1 cellular context compared by ENCODE assay signal in genomic region chr20:44714701-44715494, GRCh38.
TF ChIP-seq lines count a peak whose summit lies in the region.

CCN5 (plus strand) TSS chr20:44715369; CDS start chr20:44715391, 22 bp downstream.

TF ChIP-seq in HepG2, 621 proteins besides CTCF, POLR2A, EP300 and RAD21 (continued from another document):
- TF ChIP-seq ARID4A (CRISPR knock-in tag; IDR thresholded peaks at IDR 0.05; ENCODE audit: borderline replicate concordance) (peak; percentile 29; the same call in 1 of the 2 replicates), ZNF687 (CRISPR knock-in tag; IDR thresholded peaks at IDR 0.05) (peak; percentile 47), ZMYM4 (CRISPR knock-in tag; IDR thresholded peaks at IDR 0.05) (0 out of 2 replicates have a peak, but pooled peaks have one; percentile 24), ZNF337 (CRISPR knock-in tag; IDR thresholded peaks at IDR 0.05; ENCODE audit: borderline replicate concordance, low read depth) (no peak), TBP (CRISPR knock-in tag; IDR thresholded peaks at IDR 0.05) (no peak), SAP130 (CRISPR knock-in tag; IDR thresholded peaks at IDR 0.05; ENCODE audit: low read depth) (peak; percentile 40; the same call in 1 of the 2 replicates), GATAD2A (CRISPR knock-in tag; IDR thresholded peaks at IDR 0.05) (0 out of 2 replicates have a peak, but pooled peaks have one; percentile 19), MXI1 (IDR thresholded peaks at IDR 0.05; ENCODE audit: borderline replicate concordance, low read depth, low read length) (no peak), TEAD3 (CRISPR knock-in tag; optimal IDR thresholded peaks at IDR 0.05; ENCODE audit: borderline replicate concordance) (peak; percentile 32), ZNF335 (CRISPR knock-in tag; IDR thresholded peaks at IDR 0.05) (peak; percentile 96), ZBTB1 (CRISPR knock-in tag; IDR thresholded peaks at IDR 0.05; ENCODE audit: borderline replicate concordance) (no peak), ZBTB7B (CRISPR knock-in tag; IDR thresholded peaks at IDR 0.05) (peak; percentile 89; the same call in 1 of the 2 replicates), KLF9 (CRISPR knock-in tag; IDR thresholded peaks at IDR 0.05; ENCODE audit: low read depth) (peak; percentile 88; the same call in 1 of the 2 replicates), THRA (CRISPR knock-in tag; IDR thresholded peaks at IDR 0.05; ENCODE audit: borderline replicate concordance) (0 out of 2 replicates have a peak, but pooled peaks have one; percentile 21)
